8 cellular contexts compared by ENCODE assay signal in genomic region chr4:154551872-154552686, GRCh38. TPM values are rescaled to one million over a fixed set of nuclear protein-coding genes. Genes with fewer than 3 reads are reported as not detected.
DNase-seq lines count a peak whose midpoint lies in the region; ATAC-seq and TF ChIP-seq lines count a peak whose summit lies in the region.

No MANE protein-coding gene starts in this region.

- no peaks in the 10 kb centered on the region for H3K36me3 ChIP-seq in BJ (ENCODE audit: control insufficient read depth, insufficient read depth, low read length)
- no peaks in the 10 kb centered on the region for H3K36me3 ChIP-seq in colonic mucosa
- peaks cover 12% of the 10 kb centered on the region for H3K36me3 ChIP-seq in lower lobe of right lung

- H3K4me3 ChIP-seq in BJ (ENCODE audit: low read depth, low read length) (no peak overlapping the region), colonic mucosa (no peak overlapping the region), lower lobe of right lung (no peak overlapping the region)

- H3K9me3 ChIP-seq in colonic mucosa (no peaks in the 10 kb centered on the region), lower lobe of right lung (no peaks in the 10 kb centered on the region)

- DNase-seq in BJ (ENCODE audit: low read depth) (peak; percentile 37), NCI-H446 (lab: John Stamatoyannopoulos, UW) (peak; percentile 10 to 74), colonic mucosa (peak; percentile 76), lower lobe of right lung (peak; percentile 74)
- DNase-seq in activated CD4-positive, alpha-beta T cell treated with anti-CD3 and anti-CD28 coated beads for 48 hours = peak; percentile 75
- DNase-seq in stimulated activated CD8-positive, alpha-beta memory T cell treated with anti-CD3 and anti-CD28 coated beads, Interleukin-12 subunit alpha, Interleukin-12 subunit beta, amount 100 ng/mL, for 24 hours (ENCODE audit: extremely low read depth) = peak; percentile 37

- ATAC-seq in GM19025 (IDR thresholded peaks at IDR 0.05; ENCODE audit: low read depth, unreplicated experiment) = peak; percentile 36
- peak; percentile 58 for ATAC-seq in HG03196 (IDR thresholded peaks at IDR 0.05; ENCODE audit: unreplicated experiment)
- ATAC-seq in lower lobe of right lung = peak; percentile 80 to 82

- H3K27me3 ChIP-seq in BJ (ENCODE audit: control insufficient read depth, insufficient read depth, low read length) (no peaks in the 10 kb centered on the region), colonic mucosa (no peaks in the 10 kb centered on the region), lower lobe of right lung (ENCODE audit: low read depth) (no peaks in the 10 kb centered on the region)

- TF ChIP-seq CTCF in BJ (IDR thresholded peaks at IDR 0.05; ENCODE audit: insufficient read depth, low read depth, low read length) (peak; percentile 81), colonic mucosa (IDR thresholded peaks at IDR 0.05) (peak; percentile 73), lower lobe of right lung (IDR thresholded peaks at IDR 0.05) (peak; percentile 92)

- H3K9ac ChIP-seq in colonic mucosa (ENCODE audit: low read depth in 2 of 2, low read length in 2 of 2) = no peak overlapping the region

- intact Hi-C loops in colonic mucosa (cut with DNase I) = loop anchor here (10.0 kb wide), 1 partner anchor 233 kb away; the partner anchor contains the start of gene RBM46
- intact Hi-C loops in lower lobe of right lung (cut with DNase I) = loop anchor here (10.0 kb wide), 1 partner anchor 63 kb away; the partner anchor contains the start of gene FGG

- H3K4me1 ChIP-seq in colonic mucosa = peaks cover 6% of the 10 kb centered on the region
- peaks cover 25% of the 10 kb centered on the region for H3K4me1 ChIP-seq in lower lobe of right lung

- CTCF ChIA-PET in BJ (lab: Yijun Ruan, JAX) = interaction anchor here (0.6 to 4.7 kb wide), 17 partner anchors 9 to 427 kb away, joined by 3 to 29 read pairs (median 4); partner anchors contain the start of gene RBM46

- POLR2A ChIA-PET in BJ (lab: Charles Lee) = interaction anchor here (0.6 kb wide), 1 partner anchor 11 kb away, joined by 3 read pairs; the partner anchor contains the start of gene FGB

- H3K27ac ChIP-seq in colonic mucosa (no peak overlapping the region), lower lobe of right lung (no peak overlapping the region)

RNA-seq across cellular contexts. Expression of gene PLRG1, which starts 1.9 kb away (rescaled TPM):
- 98.6 and 137 TPM in 2 replicates for polyA plus RNA-seq in BJ (2011; rRNA removed)
- polyA minus RNA-seq in BJ (2011; rRNA and poly(A)+ RNA removed) = 64.1 and 97.8 TPM in 2 replicates
- total RNA-seq in colonic mucosa (10 to 100 TPM; 60.4 to 74.3 TPM), lower lobe of right lung (55.7 TPM)

RNA-seq across cellular contexts. Expression of gene FGB, which starts 10.7 kb away (rescaled TPM):
- not detected in 2 replicates for polyA plus RNA-seq in BJ (2011; rRNA removed)
- polyA minus RNA-seq in BJ (2011; rRNA and poly(A)+ RNA removed) = not detected in 2 replicates
- total RNA-seq in colonic mucosa (1 to 10 TPM in 1 of 2 donors, under 1 TPM in 1; 0.13 to 6.2 TPM), lower lobe of right lung (0.95 TPM)

RNA-seq across cellular contexts. Expression of gene FGA, which starts 38.5 kb away (rescaled TPM):
- polyA plus RNA-seq in BJ (2011; rRNA removed) = not detected in 2 replicates
- polyA minus RNA-seq in BJ (2011; rRNA and poly(A)+ RNA removed) = not detected in 2 replicates
- total RNA-seq in colonic mucosa = 1 to 10 TPM in 1 of 2 donors, under 1 TPM in 1; 0.24 to 9.2 TPM
- total RNA-seq in lower lobe of right lung = 35.4 TPM
